Comparison of ENCODE assay signal across 1 cellular context in genomic region chr19:39996218-39996810, GRCh38.
TF ChIP-seq lines count a peak whose summit lies in the region.

No MANE protein-coding gene starts in this region.

TF ChIP-seq in IMR-90, 13 proteins besides CTCF, POLR2A, EP300 and RAD21 (continued from another document):
- no peak for TF ChIP-seq MXI1 (IDR thresholded peaks at IDR 0.05; ENCODE audit: borderline replicate concordance, low read depth, low read length)
- TF ChIP-seq FOS (IDR thresholded peaks at IDR 0.05; ENCODE audit: low read depth, low read length): no peak
TF ChIP-seq in IMR-90: peak in this region for 0.
